17 cellular contexts compared by ENCODE assay signal in the genomic region with DNA sequence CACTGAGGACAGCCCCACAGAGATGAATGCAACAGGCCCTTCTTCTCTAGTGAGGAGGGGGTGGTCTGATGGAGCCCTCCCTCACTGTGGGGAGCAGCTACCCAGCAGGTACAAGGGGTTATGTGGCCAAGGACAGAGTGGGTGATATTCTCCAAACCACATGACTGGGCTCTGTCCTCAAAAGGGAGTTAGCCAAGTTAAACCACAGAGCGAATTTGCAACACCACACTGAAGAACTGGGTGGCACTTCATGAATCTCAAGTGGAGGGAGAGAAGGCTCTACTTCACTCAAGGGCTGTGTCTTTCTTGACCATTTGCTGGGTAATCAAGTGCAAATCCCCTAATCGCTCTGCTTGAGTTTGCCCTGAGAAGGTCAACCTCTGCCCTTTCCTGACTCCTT. TPM values are rescaled to one million over a fixed set of nuclear protein-coding genes. Genes with fewer than 3 reads are reported as not detected.
DNase-seq lines count a peak whose midpoint lies in the region; ATAC-seq and TF ChIP-seq lines count a peak whose summit lies in the region.
"Had no signal": no experiment of that assay in that cellular context is flagged by ENCODE, and none has a peak within 500 bp of the region (broad histone marks: within the 10 kb centered on the region; RNA-seq: fewer than 3 reads in every experiment).

No MANE protein-coding gene starts in this region.

- peak overlapping the region; percentile 99 for H3K27ac Mint-ChIP-seq in activated CD4-positive, alpha-beta T cell treated with anti-CD3 and anti-CD28 coated beads, Interleukin-2, amount 10 ng/mL, durations not matched to agents 7 days and 5 days
- peak overlapping the region; percentile 81 for H3K27ac Mint-ChIP-seq in dendritic cell treated with granulocyte-macrophage colony-stimulating factor and Interleukin-4, amounts not matched to agents 40 ng/mL and 50 ng/mL, for 4 days
- peak overlapping the region; percentile 11 for H3K27ac Mint-ChIP-seq in stimulated activated memory B cell treated with anti-CD40 and anti-IgM and Interleukin-4, amounts not matched to agents 10 μg/mL and 1 μg/mL and 100 μg/mL, for 72 hours
- H3K27ac Mint-ChIP-seq: endodermal cell; GM23338; stimulated activated naive B cell treated with anti-CD40 and anti-IgM and Interleukin-4, amounts not matched to agents 10 μg/mL and 1 μg/mL and 100 μg/mL, for 72 hours had no signal

- H3K4me3 ChIP-seq in uterus = no peak overlapping the region
- H3K4me3 ChIP-seq: GM23338, right lobe of liver had no signal

- H3K27me3 ChIP-seq in uterus = no peaks in the 10 kb centered on the region
- H3K27me3 ChIP-seq: right lobe of liver had no signal

- POLR2A ChIA-PET in activated CD4-positive, alpha-beta T cell treated with anti-CD3 and anti-CD28 coated beads, Interleukin-2, amount 10 ng/mL, durations not matched to agents 7 days and 5 days (lab: Charles Lee) = no interaction called here

- CTCF ChIA-PET in activated CD4-positive, alpha-beta T cell treated with anti-CD3 and anti-CD28 coated beads, Interleukin-2, amount 10 ng/mL, durations not matched to agents 7 days and 5 days (lab: Charles Lee) = interaction anchor here (1.2 kb wide), 1 partner anchor 12 kb away, joined by 4 read pairs; a partner anchor contains a TSS

- DNase-seq in activated CD4-positive, alpha-beta T cell treated with anti-CD3 and anti-CD28 coated beads, Interleukin-2, amount 10 ng/mL, durations not matched to agents 7 days and 5 days = no peak
- DNase-seq in activated CD4-positive, alpha-beta T cell treated with anti-CD3 and anti-CD28 coated beads for 4 hours = no peak
- peak; percentile 63 for DNase-seq in NCI-H2029 treated with DMSO at 0.1 percent for 48 hours (lab: John Stamatoyannopoulos, UW)
- DNase-seq in uterus = no peak
- no peak for DNase-seq in NCI-H2107 (lab: John Stamatoyannopoulos, UW)
- DNase-seq: ACHN; activated CD4-positive, alpha-beta T cell treated with anti-CD3 and anti-CD28 coated beads for 48 hours; endodermal cell; NCI-H146; NCI-H526 treated with DMSO at 0.1 percent for 48 hours; right lobe of liver; stimulated activated naive B cell treated with anti-CD40 and anti-IgM and Interleukin-4, amounts not matched to agents 10 μg/mL and 1 μg/mL and 100 μg/mL, for 72 hours had no signal

- intact Hi-C loops in dendritic cell treated with granulocyte-macrophage colony-stimulating factor and Interleukin-4, amounts not matched to agents 40 ng/mL and 50 ng/mL, for 4 days (cut with micrococcal nuclease) = loop anchor here (5.0 kb wide), 1 partner anchor 35 kb away; no protein-coding TSS in a partner anchor
- intact Hi-C loops in uterus (cut with DNase I; ENCODE audit: low total_unique reads) = no loop called here

- no peak overlapping the region for H3K4me3 Mint-ChIP-seq in activated CD4-positive, alpha-beta T cell treated with anti-CD3 and anti-CD28 coated beads, Interleukin-2, amount 10 ng/mL, durations not matched to agents 7 days and 5 days
- H3K4me3 Mint-ChIP-seq in dendritic cell treated with granulocyte-macrophage colony-stimulating factor and Interleukin-4, amounts not matched to agents 40 ng/mL and 50 ng/mL, for 4 days = no peak overlapping the region
- no peak overlapping the region for H3K4me3 Mint-ChIP-seq in stimulated activated memory B cell treated with anti-CD40 and anti-IgM and Interleukin-4, amounts not matched to agents 10 μg/mL and 1 μg/mL and 100 μg/mL, for 72 hours
- H3K4me3 Mint-ChIP-seq: endodermal cell; GM23338; stimulated activated naive B cell treated with anti-CD40 and anti-IgM and Interleukin-4, amounts not matched to agents 10 μg/mL and 1 μg/mL and 100 μg/mL, for 72 hours had no signal

- H3K27ac ChIP-seq in uterus = no peak overlapping the region
- H3K27ac ChIP-seq: right lobe of liver had no signal

- peaks cover 76% of the 10 kb centered on the region for H3K36me3 Mint-ChIP-seq in activated CD4-positive, alpha-beta T cell treated with anti-CD3 and anti-CD28 coated beads, Interleukin-2, amount 10 ng/mL, durations not matched to agents 7 days and 5 days (ENCODE audit: low read depth)
- H3K36me3 Mint-ChIP-seq in dendritic cell treated with granulocyte-macrophage colony-stimulating factor and Interleukin-4, amounts not matched to agents 40 ng/mL and 50 ng/mL, for 4 days (ENCODE audit: low read depth) = peaks cover 46% of the 10 kb centered on the region
- peaks cover 9% of the 10 kb centered on the region for H3K36me3 Mint-ChIP-seq in stimulated activated memory B cell treated with anti-CD40 and anti-IgM and Interleukin-4, amounts not matched to agents 10 μg/mL and 1 μg/mL and 100 μg/mL, for 72 hours

- no peaks in the 10 kb centered on the region for H3K36me3 ChIP-seq in uterus

- TF ChIP-seq POLR2A in uterus (IDR thresholded peaks at IDR 0.05) = no peak

- no peak for ATAC-seq in stimulated activated memory B cell treated with anti-CD40 and anti-IgM and Interleukin-4, amounts not matched to agents 10 μg/mL and 1 μg/mL and 100 μg/mL, for 72 hours
- no peak for ATAC-seq in HG03442 (IDR thresholded peaks at IDR 0.05; ENCODE audit: unreplicated experiment)
- ATAC-seq: GM23338; Panc1; stimulated activated naive B cell treated with anti-CD40 and anti-IgM and Interleukin-4, amounts not matched to agents 10 μg/mL and 1 μg/mL and 100 μg/mL, for 72 hours had no signal

- peaks cover 16% of the 10 kb centered on the region for H3K9me3 Mint-ChIP-seq in activated CD4-positive, alpha-beta T cell treated with anti-CD3 and anti-CD28 coated beads, Interleukin-2, amount 10 ng/mL, durations not matched to agents 7 days and 5 days
- peaks cover 14% of the 10 kb centered on the region for H3K9me3 Mint-ChIP-seq in dendritic cell treated with granulocyte-macrophage colony-stimulating factor and Interleukin-4, amounts not matched to agents 40 ng/mL and 50 ng/mL, for 4 days
- no peaks in the 10 kb centered on the region for H3K9me3 Mint-ChIP-seq in stimulated activated memory B cell treated with anti-CD40 and anti-IgM and Interleukin-4, amounts not matched to agents 10 μg/mL and 1 μg/mL and 100 μg/mL, for 72 hours
- H3K9me3 Mint-ChIP-seq: stimulated activated naive B cell treated with anti-CD40 and anti-IgM and Interleukin-4, amounts not matched to agents 10 μg/mL and 1 μg/mL and 100 μg/mL, for 72 hours had no signal

- peaks cover 82% of the 10 kb centered on the region for H3K4me1 Mint-ChIP-seq in activated CD4-positive, alpha-beta T cell treated with anti-CD3 and anti-CD28 coated beads, Interleukin-2, amount 10 ng/mL, durations not matched to agents 7 days and 5 days
- peaks cover 92% of the 10 kb centered on the region for H3K4me1 Mint-ChIP-seq in dendritic cell treated with granulocyte-macrophage colony-stimulating factor and Interleukin-4, amounts not matched to agents 40 ng/mL and 50 ng/mL, for 4 days (ENCODE audit: low read depth)
- peaks cover 46% of the 10 kb centered on the region for H3K4me1 Mint-ChIP-seq in stimulated activated memory B cell treated with anti-CD40 and anti-IgM and Interleukin-4, amounts not matched to agents 10 μg/mL and 1 μg/mL and 100 μg/mL, for 72 hours
- H3K4me1 Mint-ChIP-seq: endodermal cell had no signal

- peaks cover 0 to 3% of the 10 kb centered on the region in 2 donors for H3K9me3 ChIP-seq in uterus
- H3K9me3 ChIP-seq: right lobe of liver had no signal

- no peak for TF ChIP-seq CTCF in uterus (IDR thresholded peaks at IDR 0.05)

- H3K4me1 ChIP-seq in uterus = no peaks in the 10 kb centered on the region
- H3K4me1 ChIP-seq: right lobe of liver had no signal

- H3K27me3 Mint-ChIP-seq in activated CD4-positive, alpha-beta T cell treated with anti-CD3 and anti-CD28 coated beads, Interleukin-2, amount 10 ng/mL, durations not matched to agents 7 days and 5 days = no peaks in the 10 kb centered on the region
- peaks cover 2% of the 10 kb centered on the region for H3K27me3 Mint-ChIP-seq in dendritic cell treated with granulocyte-macrophage colony-stimulating factor and Interleukin-4, amounts not matched to agents 40 ng/mL and 50 ng/mL, for 4 days
- H3K27me3 Mint-ChIP-seq in stimulated activated memory B cell treated with anti-CD40 and anti-IgM and Interleukin-4, amounts not matched to agents 10 μg/mL and 1 μg/mL and 100 μg/mL, for 72 hours = no peaks in the 10 kb centered on the region
- H3K27me3 Mint-ChIP-seq: stimulated activated naive B cell treated with anti-CD40 and anti-IgM and Interleukin-4, amounts not matched to agents 10 μg/mL and 1 μg/mL and 100 μg/mL, for 72 hours had no signal

RNA-seq across cellular contexts. Expression of a gene that starts 12.5 kb away (rescaled TPM):
- total RNA-seq in activated CD4-positive, alpha-beta T cell treated with anti-CD3 and anti-CD28 coated beads, Interleukin-2, amount 10 ng/mL, durations not matched to agents 7 days and 5 days = 10 to 100 TPM; 32.7 to 33.0 TPM
- under 1 TPM in 2 of 4 donors, not detected in 2; 0.48 to 0.98 TPM for total RNA-seq in uterus

Comparison
In these comparisons a context has a peak if more than half of its experiments do, and no peak if none do; other contexts are left out.
1. H3K27ac Mint-ChIP-seq: peak in every context shown above with its lines; median percentile 99 in activated CD4-positive, alpha-beta T cell treated with anti-CD3 and anti-CD28 coated beads, Interleukin-2, amount 10 ng/mL, durations not matched to agents 7 days and 5 days; 81 in dendritic cell treated with granulocyte-macrophage colony-stimulating factor and Interleukin-4, amounts not matched to agents 40 ng/mL and 50 ng/mL, for 4 days; 11 in stimulated activated memory B cell treated with anti-CD40 and anti-IgM and Interleukin-4, amounts not matched to agents 10 μg/mL and 1 μg/mL and 100 μg/mL, for 72 hours.
2. RNA of a gene that starts 12.5 kb away (total RNA-seq): 32.7 to 33.0 TPM in activated CD4-positive, alpha-beta T cell treated with anti-CD3 and anti-CD28 coated beads, Interleukin-2, amount 10 ng/mL, durations not matched to agents 7 days and 5 days; 0.48 to 0.98 TPM in uterus; every median in the first group is over 10 times any median in the second.